2 cellular contexts compared by ENCODE assay signal in genomic region chr1:230123280-230124186, GRCh38.
TF ChIP-seq lines count a peak whose summit lies in the region.

No MANE protein-coding gene starts in this region.

TF ChIP-seq in GM23338, 12 proteins besides CTCF, POLR2A, EP300 and RAD21 (continued from another document):
- TF ChIP-seq ETS1 (IDR thresholded peaks at IDR 0.05) = no peak
- TF ChIP-seq POLR2AphosphoS5 (IDR thresholded peaks at IDR 0.05; ENCODE audit: low read depth) = no peak
- TF ChIP-seq REST (IDR thresholded peaks at IDR 0.05; ENCODE audit: unreplicated experiment) = no peak
- TF ChIP-seq ZNF114 (CRISPR knock-in tag; IDR thresholded peaks at IDR 0.05) = no peak

TF ChIP-seq in HepG2, 621 proteins besides CTCF, POLR2A, EP300 and RAD21 (continues in another document):
- peak; percentile 22; the same call in 1 of the 2 replicates for TF ChIP-seq PAXIP1 (CRISPR knock-in tag; conservative IDR thresholded peaks at IDR 0.05)
- no peak for TF ChIP-seq E2F2 (CRISPR knock-in tag; IDR thresholded peaks at IDR 0.05; ENCODE audit: borderline replicate concordance)
- TF ChIP-seq CENPX (CRISPR knock-in tag; IDR thresholded peaks at IDR 0.05) = no peak
- no peak for TF ChIP-seq MIER3 (CRISPR knock-in tag; IDR thresholded peaks at IDR 0.05; ENCODE audit: borderline replicate concordance)
- TF ChIP-seq MXD3 (CRISPR knock-in tag; IDR thresholded peaks at IDR 0.05) = no peak
- no peak for TF ChIP-seq HIC2 (CRISPR knock-in tag; IDR thresholded peaks at IDR 0.05; ENCODE audit: low read depth)
- no peak for TF ChIP-seq LRRFIP1 (CRISPR knock-in tag; conservative IDR thresholded peaks at IDR 0.05)
- no peak for TF ChIP-seq ZNF225 (CRISPR knock-in tag; IDR thresholded peaks at IDR 0.05)
- no peak for TF ChIP-seq FOSL2 (CRISPR knock-in tag; IDR thresholded peaks at IDR 0.05)
- no peak for TF ChIP-seq ZNF614 (CRISPR knock-in tag; IDR thresholded peaks at IDR 0.05; ENCODE audit: borderline replicate concordance)
- TF ChIP-seq THAP11 (CRISPR knock-in tag; IDR thresholded peaks at IDR 0.05) = no peak
- TF ChIP-seq TSC22D2 (CRISPR knock-in tag; IDR thresholded peaks at IDR 0.05; ENCODE audit: borderline replicate concordance) = no peak
- no peak for TF ChIP-seq KLF6 (CRISPR knock-in tag; IDR thresholded peaks at IDR 0.05)
- TF ChIP-seq RERE (CRISPR knock-in tag; IDR thresholded peaks at IDR 0.05; ENCODE audit: low read depth) = no peak
- no peak for TF ChIP-seq MTF1 (CRISPR knock-in tag; IDR thresholded peaks at IDR 0.05)
- TF ChIP-seq HOXD1 (CRISPR knock-in tag; IDR thresholded peaks at IDR 0.05) = no peak
- no peak for TF ChIP-seq SOX13 (IDR thresholded peaks at IDR 0.05)
- TF ChIP-seq SOX13 (CRISPR knock-in tag; conservative IDR thresholded peaks at IDR 0.05 in 1 of 2, IDR thresholded peaks at IDR 0.05 in 1 of 2) = 0 out of 4 replicates have a peak, but pooled peaks of 1 of the 2 experiments have one; percentile 19
- no peak for TF ChIP-seq CEBPZ (IDR thresholded peaks at IDR 0.05; ENCODE audit: low read length)
- TF ChIP-seq PCBP2 (optimal IDR thresholded peaks at IDR 0.05; ENCODE audit: low read depth, low read length, poor library complexity, severe bottlenecking) = no peak
- no peak for TF ChIP-seq ZNF337 (CRISPR knock-in tag; IDR thresholded peaks at IDR 0.05; ENCODE audit: borderline replicate concordance, low read depth)
- no peak for TF ChIP-seq ZNF652 (CRISPR knock-in tag; IDR thresholded peaks at IDR 0.05; ENCODE audit: borderline replicate concordance, low read depth)
- no peak for TF ChIP-seq CHD4 (IDR thresholded peaks at IDR 0.05; ENCODE audit: borderline replicate concordance, low read length)
- TF ChIP-seq ARID2 (CRISPR knock-in tag; IDR thresholded peaks at IDR 0.05; ENCODE audit: borderline replicate concordance) = no peak
- TF ChIP-seq SOX5 (CRISPR knock-in tag; IDR thresholded peaks at IDR 0.05; ENCODE audit: borderline replicate concordance) = peak; percentile 37; the same call in 1 of the 2 replicates
- TF ChIP-seq DZIP1 (CRISPR knock-in tag; IDR thresholded peaks at IDR 0.05) = no peak
- TF ChIP-seq ZNF546 (CRISPR knock-in tag; conservative IDR thresholded peaks at IDR 0.05) = no peak
- TF ChIP-seq PAWR (CRISPR knock-in tag; IDR thresholded peaks at IDR 0.05; ENCODE audit: borderline replicate concordance) = no peak
- peak; percentile 84 for TF ChIP-seq BHLHE40 (IDR thresholded peaks at IDR 0.05; ENCODE audit: low read length)
- no peak for TF ChIP-seq CREB3 (CRISPR knock-in tag; IDR thresholded peaks at IDR 0.05)
- TF ChIP-seq PPARG (CRISPR knock-in tag; conservative IDR thresholded peaks at IDR 0.05) = 0 out of 2 replicates have a peak, but pooled peaks have one; percentile 14
- peak; percentile 55; the same call in 1 of the 2 replicates for TF ChIP-seq RARA (CRISPR knock-in tag; IDR thresholded peaks at IDR 0.05)
- TF ChIP-seq RCOR2 (CRISPR knock-in tag; IDR thresholded peaks at IDR 0.05) = no peak
